In the genomic region with DNA sequence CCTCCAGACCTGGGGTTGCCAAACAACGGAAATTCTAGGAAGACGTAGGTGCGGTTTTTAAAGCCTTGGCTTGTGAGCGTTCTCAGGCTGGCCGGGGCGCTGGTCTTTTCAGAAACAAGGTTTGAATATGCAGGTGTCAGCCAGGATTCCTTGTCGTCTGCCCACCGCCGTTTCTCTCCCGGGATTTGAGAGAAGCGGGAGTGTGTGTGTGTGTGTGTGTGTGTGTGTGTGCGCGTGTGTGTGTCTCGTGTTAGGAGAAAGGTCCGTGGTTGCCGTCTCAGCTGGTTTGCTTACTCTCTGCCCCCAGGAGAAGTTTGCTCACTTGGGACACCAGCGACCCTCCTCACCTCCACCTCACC, we compare ENCODE assay signal across 10 cellular contexts. TPM values are rescaled to one million over a fixed set of nuclear protein-coding genes. Genes with fewer than 3 reads are reported as not detected.
DNase-seq lines count a peak whose midpoint lies in the region; ATAC-seq and TF ChIP-seq lines count a peak whose summit lies in the region.
"Had no signal": no experiment of that assay in that cellular context is flagged by ENCODE, and none has a peak within 500 bp of the region (broad histone marks: within the 10 kb centered on the region; RNA-seq: fewer than 3 reads in every experiment).

No MANE protein-coding gene starts in this region.

- H3K27me3 Mint-ChIP-seq in CD14-positive monocyte (ENCODE audit: low read depth in 3 of 3) (peaks cover 92 to 95% (median 95%) of the 10 kb centered on the region in 3 donors), HFFc6 (ENCODE audit: insufficient read depth) (peaks cover 81% of the 10 kb centered on the region), brain (peaks cover 98% of the 10 kb centered on the region), naive B cell (peaks cover 69 to 90% (median 87%) of the 10 kb centered on the region in 3 donors)

- H3K36me3 Mint-ChIP-seq in CD14-positive monocyte (peaks cover 17 to 27% of the 10 kb centered on the region in 2 donors), HFFc6 (ENCODE audit: low read depth) (peaks cover 11% of the 10 kb centered on the region), brain (peaks cover 2% of the 10 kb centered on the region), naive B cell (peaks cover 5 to 36% of the 10 kb centered on the region in 2 donors)

- ATAC-seq in naive B cell (ENCODE audit: low read depth in 2 of 2) (no peak), HG03196 (IDR thresholded peaks at IDR 0.05; ENCODE audit: unreplicated experiment) (no peak)

- H3K27ac Mint-ChIP-seq in CD14-positive monocyte: peak overlapping the region in 1 of 7 donors; percentile 61
- no peak overlapping the region for H3K27ac Mint-ChIP-seq in HFFc6
- H3K27ac Mint-ChIP-seq in brain: peak overlapping the region in 1 of 5 experiments; percentile 68
- peak overlapping the region in 4 of 6 donors; percentile 70 to 90 (median 82) for H3K27ac Mint-ChIP-seq in naive B cell

- H3K4me3 Mint-ChIP-seq in CD14-positive monocyte (peak overlapping the region; percentile 67 to 81), HFFc6 (peak overlapping the region; percentile 86), brain (peak overlapping the region; percentile 85 to 90 (median 88)), naive B cell (peak overlapping the region in 7 of 8 donors; percentile 56 to 79 (median 76))

- H3K4me1 Mint-ChIP-seq in CD14-positive monocyte (peaks cover 60% of the 10 kb centered on the region), HFFc6 (ENCODE audit: low read depth) (peaks cover 46% of the 10 kb centered on the region), brain (peaks cover 61% of the 10 kb centered on the region), naive B cell (peaks cover 25 to 56% (median 46%) of the 10 kb centered on the region in 3 donors)

- H3K9me3 Mint-ChIP-seq in CD14-positive monocyte: peaks cover 9 to 66% (median 62%) of the 10 kb centered on the region in 7 donors
- H3K9me3 Mint-ChIP-seq in HFFc6: peaks cover under 1% of the 10 kb centered on the region; the same call in 1 of the 2 replicates
- peaks cover 0 to 5% (median 0%) of the 10 kb centered on the region in 5 experiments for H3K9me3 Mint-ChIP-seq in brain
- H3K9me3 Mint-ChIP-seq in naive B cell: peaks cover 5 to 46% (median 30%) of the 10 kb centered on the region in 7 donors

- in situ Hi-C loops in ACHN (cut with HindIII; ENCODE audit: low pct_ligation_motif_present, low pct_unique_long_range_greater_than_20kb, low sequenced_read_pairs): no loop called here

- DNase-seq in CD14-positive monocyte (ENCODE audit: low spot score): no peak
- no peak for DNase-seq in HFFc6
- no peak for DNase-seq in naive B cell
- DNase-seq in HPDE6-E6E7 (ENCODE audit: extremely low spot score): no peak
- no peak for DNase-seq in ACHN
- no peak for DNase-seq in mesenteric fat pad (ENCODE audit: low spot score)
- DNase-seq: activated CD4-positive, CD25-positive, alpha-beta regulatory T cell; stimulated activated CD4-positive, alpha-beta T cell treated with anti-CD3 and anti-CD28 coated beads, Interleukin-4, amount 100 ng/mL, for 4 hours had no signal

- TF ChIP-seq CTCF in CD14-positive monocyte (IDR thresholded peaks at IDR 0.05) (no peak), HFFc6 (IDR thresholded peaks at IDR 0.05) (no peak), brain (conservative IDR thresholded peaks at IDR 0.05) (no peak)

- intact Hi-C loops in CD14-positive monocyte (cut with micrococcal nuclease): no loop called here

RNA-seq across cellular contexts. Expression of a gene that starts 1.0 kb away (rescaled TPM):
- not detected for polyA plus RNA-seq in CD14-positive monocyte
- under 1 TPM; 0.10 to 0.40 (median 0.18) TPM for total RNA-seq in HFFc6 (2021; fragmentation: NEBNext Ultra II Directional; extraction: Animal tissue kit (Norgen Biotek cat#: 25700))
- 2.1 TPM for polyA plus RNA-seq in brain (ENCODE audit: insufficient read depth, low read depth, low replicate concordance)
- polyA plus RNA-seq in naive B cell (ENCODE audit: low read depth in 6 of 6): not detected
- total RNA-seq in mesenteric fat pad: 0.32 TPM
